ENCODE assay signal across 8 cellular contexts in the genomic region with DNA sequence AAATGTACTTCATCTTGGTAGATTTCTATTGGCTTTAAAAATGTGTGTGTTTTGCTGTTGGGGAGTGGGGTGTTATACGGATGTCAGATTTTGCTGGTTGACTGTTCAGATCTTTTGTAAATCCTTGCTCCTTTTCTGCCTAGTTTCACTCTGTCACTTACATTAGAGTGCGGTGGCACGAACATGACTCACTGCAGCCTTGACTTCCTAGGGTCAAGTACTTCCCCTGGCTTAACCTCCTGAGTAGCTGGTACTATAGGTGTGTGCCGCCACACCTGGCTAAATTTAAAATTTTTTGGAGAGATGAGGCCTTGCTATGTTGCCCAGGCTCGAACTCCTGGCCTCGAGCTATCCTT. TPM values are rescaled to one million over a fixed set of nuclear protein-coding genes. Genes with fewer than 3 reads are reported as not detected.
DNase-seq lines count a peak whose midpoint lies in the region; ATAC-seq, FAIRE-seq and TF ChIP-seq lines count a peak whose summit lies in the region.
"Not testable (repeated sequence)": the region's sequence is repeated elsewhere in the genome, so short reads cannot be mapped to it uniquely, and the experiment has no call there.

No MANE protein-coding gene starts in this region.

- DNase-seq in AG04450 (ENCODE audit: low read depth, low spot score); SK-N-MC (ENCODE audit: low read depth, low spot score); H1 (ENCODE audit: low read depth in 1 of 2, low spot score in 2 of 2); stimulated activated naive B cell treated with anti-CD40 and anti-IgM and Interleukin-4, amounts not matched to agents 10 μg/mL and 1 μg/mL and 100 μg/mL, for 72 hours: not testable (repeated sequence)

- not testable (repeated sequence) for H3K36me3 Mint-ChIP-seq in activated naive CD8-positive, alpha-beta T cell; nephron (ENCODE audit: low read depth)
- H3K36me3 Mint-ChIP-seq in stimulated activated naive B cell treated with anti-CD40 and anti-IgM and Interleukin-4, amounts not matched to agents 10 μg/mL and 1 μg/mL and 100 μg/mL, for 72 hours = peaks cover 10 to 17% of the 10 kb centered on the region in 2 donors

- not testable (repeated sequence) for H3K4ac ChIP-seq in H1 (replicated peaks; ENCODE audit: insufficient read length, low read depth, low read length)

- peak overlapping the region; percentile 50 for H3K27ac Mint-ChIP-seq in activated naive CD8-positive, alpha-beta T cell
- peak overlapping the region in 2 of 3 experiments; percentile 48 to 84 for H3K27ac Mint-ChIP-seq in nephron
- H3K27ac Mint-ChIP-seq in stimulated activated naive B cell treated with anti-CD40 and anti-IgM and Interleukin-4, amounts not matched to agents 10 μg/mL and 1 μg/mL and 100 μg/mL, for 72 hours = peak overlapping the region; percentile 93

- not testable (repeated sequence) for H2BK5ac ChIP-seq in H1 (ENCODE audit: low read depth, low read length)

- not testable (repeated sequence) for H4K8ac ChIP-seq in H1 (ENCODE audit: extremely low read depth, insufficient read depth, low read length)

- not testable (repeated sequence) for H3K36me3 ChIP-seq in HEK293 (ENCODE audit: control insufficient read depth in 2 of 2, insufficient read depth in 1 of 2, low read length in 2 of 2); SK-N-MC (ENCODE audit: insufficient read depth, low read length); H1 (ENCODE audit: control insufficient read depth in 2 of 4, insufficient read depth in 4 of 4, low read length in 3 of 4)

- not testable (repeated sequence) for H2BK120ac ChIP-seq in H1 (replicated peaks; ENCODE audit: low read depth, low read length)

- H3K4me2 ChIP-seq in H1 (ENCODE audit: insufficient read depth in 1 of 2, low read depth in 2 of 2, low read length in 2 of 2) = peak overlapping the region; percentile 28 to 54; a peak in 3 of 4 replicates

- not testable (repeated sequence) for H2BK15ac ChIP-seq in H1 (ENCODE audit: low read length)

- H4K20me1 ChIP-seq in H1 (replicated peaks in 1 of 2; ENCODE audit: control insufficient read depth in 1 of 2, insufficient read depth in 2 of 2, low read length in 2 of 2) = not testable (repeated sequence)

- not testable (repeated sequence) for H3K14ac ChIP-seq in H1 (ENCODE audit: insufficient read length)

- H3K9me3 ChIP-seq in AG04450 (ENCODE audit: control insufficient read depth, insufficient read depth, low read length); HEK293 (ENCODE audit: control insufficient read depth, insufficient read depth, low read depth, low read length); SK-N-MC (ENCODE audit: low read depth, low read length); H1 (ENCODE audit: insufficient read depth in 2 of 2, low read depth in 1 of 2, low read length in 1 of 2); iPS-18c (ENCODE audit: control insufficient read depth, insufficient read depth, low read length): not testable (repeated sequence)

- not testable (repeated sequence) for H3K23ac ChIP-seq in H1 (ENCODE audit: insufficient read length)

- H3K9ac ChIP-seq in SK-N-MC (ENCODE audit: insufficient read length) = peak overlapping the region; percentile 72
- H3K9ac ChIP-seq in H1 (replicated peaks in 1 of 4; ENCODE audit: extremely low read depth in 1 of 4, low read depth in 3 of 4, low read length in 3 of 4) = not testable (repeated sequence)

- TF ChIP-seq POLR2A in H1 (IDR thresholded peaks at IDR 0.05; ENCODE audit: control extremely low read depth in 1 of 2, low read depth in 2 of 2, low read length in 2 of 2) = not testable (repeated sequence)

- H2BK20ac ChIP-seq in H1 (ENCODE audit: low read length) = not testable (repeated sequence)

- not testable (repeated sequence) for H2AFZ ChIP-seq in H1 (ENCODE audit: low read length)

- CTCF ChIA-PET in AG04450 (lab: Charles Lee); HEK293 (lab: Yijun Ruan, JAX); H1 (lab: Charles Lee; ENCODE audit: partially characterized antibody): not testable (repeated sequence)

- H3K4me1 ChIP-seq in HEK293 (ENCODE audit: control insufficient read depth, insufficient read depth, low read length); H1 (replicated peaks in 1 of 4; ENCODE audit: control insufficient read depth in 3 of 4, insufficient read depth in 4 of 4, low read length in 3 of 4): not testable (repeated sequence)

- H3K79me1 ChIP-seq in H1 (ENCODE audit: low read depth, low read length) = not testable (repeated sequence)

- WGBS in H1 (ENCODE audit: extremely low coverage in 1 of 2, insufficient coverage in 1 of 2, insufficient read length in 1 of 2, insufficient replicate concordance in 2 of 2, low coverage in 1 of 2, low lambda C conversion rate in 2 of 2, missing lambda C conversion rate in 1 of 2), 2 experiments = 67% methylated on average over 5 of the region's 6 CpGs; no CpG with 5 or more reads in 1 of the 2 experiments

- not testable (repeated sequence) for H4K91ac ChIP-seq in H1 (replicated peaks; ENCODE audit: insufficient read length, low read length)

- H3K9me3 Mint-ChIP-seq in activated naive CD8-positive, alpha-beta T cell (ENCODE audit: low read depth); nephron; stimulated activated naive B cell treated with anti-CD40 and anti-IgM and Interleukin-4, amounts not matched to agents 10 μg/mL and 1 μg/mL and 100 μg/mL, for 72 hours: not testable (repeated sequence)

- not testable (repeated sequence) for FAIRE-seq in H1 (lab: Jason Lieb, UNC)

- not testable (repeated sequence) for H3K56ac ChIP-seq in H1 (replicated peaks; ENCODE audit: insufficient read length, low read depth, low read length)

- not testable (repeated sequence) for H4K5ac ChIP-seq in H1 (ENCODE audit: insufficient read length, low read depth, low read length)

- peaks cover 39% of the 10 kb centered on the region for H3K4me1 Mint-ChIP-seq in activated naive CD8-positive, alpha-beta T cell (ENCODE audit: low read depth)
- peaks cover 24% of the 10 kb centered on the region for H3K4me1 Mint-ChIP-seq in nephron
- peaks cover 24 to 53% of the 10 kb centered on the region in 2 donors for H3K4me1 Mint-ChIP-seq in stimulated activated naive B cell treated with anti-CD40 and anti-IgM and Interleukin-4, amounts not matched to agents 10 μg/mL and 1 μg/mL and 100 μg/mL, for 72 hours

- not testable (repeated sequence) for TF ChIP-seq RAD21 in H1 (IDR thresholded peaks at IDR 0.05 in 1 of 2, conservative IDR thresholded peaks at IDR 0.05 in 1 of 2; ENCODE audit: low read depth in 2 of 2, low read length in 2 of 2)

- not testable (repeated sequence) for H3K18ac ChIP-seq in H1 (ENCODE audit: extremely low read depth, low read length)

- peaks cover 0 to 17% of the 10 kb centered on the region in 2 experiments; a peak in 2 of 4 replicates for H3K79me2 ChIP-seq in H1 (ENCODE audit: control insufficient read depth in 1 of 2, insufficient read depth in 2 of 2, low read length in 2 of 2)

- not testable (repeated sequence) for H2AK5ac ChIP-seq in H1 (ENCODE audit: low read depth, low read length)

- H3K27ac ChIP-seq in AG04450 (ENCODE audit: low read depth, low read length) = peak overlapping the region; percentile 11
- not testable (repeated sequence) for H3K27ac ChIP-seq in HEK293 (ENCODE audit: extremely low read depth, low read depth, low read length); SK-N-MC; H1 (ENCODE audit: low read depth, low read length)

- TF ChIP-seq EP300 in H1 (IDR thresholded peaks at IDR 0.05; ENCODE audit: borderline replicate concordance in 1 of 2, low read depth in 2 of 2, low read length in 2 of 2) = not testable (repeated sequence)

- H3K23me2 ChIP-seq in H1 (ENCODE audit: low read depth, low read length) = not testable (repeated sequence)

- H2BK12ac ChIP-seq in H1 (ENCODE audit: low read depth, low read length) = not testable (repeated sequence)

- not testable (repeated sequence) for TF ChIP-seq CTCF in AG04450 (IDR thresholded peaks at IDR 0.05; ENCODE audit: low read depth, low read length); HEK293 (tag by site-specific recombination; IDR thresholded peaks at IDR 0.05); H1 (IDR thresholded peaks at IDR 0.05; ENCODE audit: control extremely low read depth in 1 of 3, insufficient read depth in 1 of 3, low read depth in 1 of 3, low read length in 3 of 3)
- peak in 1 of 3 experiments; percentile 1 for TF ChIP-seq CTCF in nephron (IDR thresholded peaks at IDR 0.05; ENCODE audit: unreplicated experiment in 3 of 3)

- H3K4me3 ChIP-seq in AG04450 (ENCODE audit: low read depth, low read length) (peak overlapping the region; percentile 70), HEK293 (ENCODE audit: low read depth, low read length) (peak overlapping the region; percentile 81), SK-N-MC (peak overlapping the region; percentile 82), H1 (ENCODE audit: extremely low read depth in 1 of 4, insufficient read depth in 2 of 4, low read depth in 3 of 4, low read length in 4 of 4) (peak overlapping the region; percentile 57 to 74 (median 64); a peak in 5 of 8 replicates), iPS-18c (ENCODE audit: insufficient read depth, low read depth, low read length) (peak overlapping the region; percentile 70; the same call in 1 of the 2 replicates)

- H3K27me3 ChIP-seq in AG04450 (ENCODE audit: control insufficient read depth, insufficient read depth, low read length); H1 (replicated peaks in 1 of 4; ENCODE audit: control insufficient read depth in 3 of 4, extremely low read depth in 1 of 4, insufficient read depth in 3 of 4, low read length in 3 of 4): not testable (repeated sequence)

- H3K27me3 Mint-ChIP-seq in activated naive CD8-positive, alpha-beta T cell; nephron (ENCODE audit: low read depth); stimulated activated naive B cell treated with anti-CD40 and anti-IgM and Interleukin-4, amounts not matched to agents 10 μg/mL and 1 μg/mL and 100 μg/mL, for 72 hours: not testable (repeated sequence)

- ATAC-seq in stimulated activated naive B cell treated with anti-CD40 and anti-IgM and Interleukin-4, amounts not matched to agents 10 μg/mL and 1 μg/mL and 100 μg/mL, for 72 hours (replicated peaks) = not testable (repeated sequence)

- POLR2A ChIA-PET in AG04450 (lab: Yijun Ruan, JAX); H1 (lab: Charles Lee; ENCODE audit: partially characterized antibody): not testable (repeated sequence)
- POLR2A ChIA-PET in HEK293 (lab: Yijun Ruan, JAX) = interaction anchor here (0.7 kb wide), 1 partner anchor 103 kb away, joined by 3 read pairs; no protein-coding TSS in a partner anchor

- peak overlapping the region; percentile 86 for H3K4me3 Mint-ChIP-seq in activated naive CD8-positive, alpha-beta T cell
- peak overlapping the region; percentile 90 to 93 (median 90) for H3K4me3 Mint-ChIP-seq in nephron
- H3K4me3 Mint-ChIP-seq in stimulated activated naive B cell treated with anti-CD40 and anti-IgM and Interleukin-4, amounts not matched to agents 10 μg/mL and 1 μg/mL and 100 μg/mL, for 72 hours = peak overlapping the region; percentile 94 to 96

RNA-seq across cellular contexts. Expression of gene VPREB1, which starts 54.0 kb away (rescaled TPM):
- polyA plus RNA-seq in AG04450 (2011; rRNA removed) (not detected in 2 replicates), H1 (2011; rRNA removed) (not detected in 2 replicates)
- not detected in 2 replicates for polyA minus RNA-seq in AG04450 (2011; rRNA and poly(A)+ RNA removed)
- not detected in 2 replicates for total RNA-seq in H1 (2021; fragmentation: NEBNext Ultra II Directional; extraction: Animal tissue kit (Norgen Biotek cat#: 25700))
- polyA plus RNA-seq in H1 (2011; cell fraction: cytosol; rRNA removed) = not detected
- not detected for polyA plus RNA-seq in H1 (2011; cell fraction: nucleus; rRNA removed)
- polyA plus RNA-seq in H1 (2012, experiment 1 of 2) = not detected in 4 replicates
- polyA plus RNA-seq in H1 (2012, experiment 2 of 2) = not detected
- not detected for polyA plus RNA-seq in H1 (2013, experiment 1 of 2)
- polyA plus RNA-seq in H1 (2013, experiment 2 of 2) = not detected
- polyA minus RNA-seq in H1 (2011; rRNA and poly(A)+ RNA removed) = not detected in 2 replicates
- polyA minus RNA-seq in H1 (2011; cell fraction: cytosol; rRNA and poly(A)+ RNA removed) = not detected
- not detected for polyA minus RNA-seq in H1 (2011; cell fraction: nucleus; rRNA and poly(A)+ RNA removed)
